ENCODE assay signal across 8 cellular contexts in the genomic region with DNA sequence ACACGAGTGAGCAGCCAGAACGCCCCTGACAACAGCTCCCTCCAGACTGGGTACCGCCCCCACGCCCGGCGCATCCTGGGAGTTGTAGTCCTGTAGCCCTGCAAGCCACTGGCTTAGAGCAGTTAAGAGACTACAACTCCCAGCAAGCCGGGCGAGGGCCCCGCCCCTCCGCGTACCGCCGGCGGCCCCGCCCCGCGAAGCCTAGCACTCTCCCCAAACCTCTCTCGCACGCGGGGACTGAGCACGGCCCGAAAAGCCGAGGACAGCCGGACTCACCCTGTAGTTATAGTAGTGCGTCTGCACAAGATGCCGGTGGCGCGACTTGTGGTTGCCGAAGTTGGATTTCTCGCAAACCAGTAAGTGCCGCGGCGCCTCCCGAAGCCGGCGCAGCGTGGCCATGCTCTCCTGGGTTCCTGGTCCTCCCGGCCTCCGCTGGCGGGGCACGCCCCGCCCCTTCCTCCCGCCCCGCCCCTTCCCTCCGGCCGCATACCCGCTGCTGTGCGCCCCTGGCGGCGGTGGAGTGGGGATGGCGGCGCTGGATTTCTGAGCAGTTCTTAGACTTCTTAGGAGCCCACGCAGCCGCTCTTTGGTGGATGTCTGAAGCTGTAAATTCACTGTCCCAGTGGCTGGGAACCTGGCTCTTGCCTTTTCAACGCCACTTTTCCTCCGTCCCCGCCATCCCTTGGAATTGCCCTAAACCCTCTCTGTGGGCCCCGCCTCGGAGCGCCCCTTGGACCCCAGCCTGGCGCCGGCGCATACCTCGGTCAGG. TPM values are rescaled to one million over a fixed set of nuclear protein-coding genes. Genes with fewer than 3 reads are reported as not detected.
DNase-seq lines count a peak whose midpoint lies in the region; ATAC-seq and TF ChIP-seq lines count a peak whose summit lies in the region.

A gene with protein sequence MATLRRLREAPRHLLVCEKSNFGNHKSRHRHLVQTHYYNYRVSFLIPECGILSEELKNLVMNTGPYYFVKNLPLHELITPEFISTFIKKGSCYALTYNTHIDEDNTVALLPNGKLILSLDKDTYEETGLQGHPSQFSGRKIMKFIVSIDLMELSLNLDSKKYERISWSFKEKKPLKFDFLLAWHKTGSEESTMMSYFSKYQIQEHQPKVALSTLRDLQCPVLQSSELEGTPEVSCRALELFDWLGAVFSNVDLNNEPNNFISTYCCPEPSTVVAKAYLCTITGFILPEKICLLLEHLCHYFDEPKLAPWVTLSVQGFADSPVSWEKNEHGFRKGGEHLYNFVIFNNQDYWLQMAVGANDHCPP (minus strand): TSS at position 434 of the 769 bp plus-strand sequence. CDS start 35 bp downstream, at position 399.

- ATAC-seq in GM19043 (IDR thresholded peaks at IDR 0.05; ENCODE audit: low read depth, unreplicated experiment) (peak; percentile 95), HG03378 (IDR thresholded peaks at IDR 0.05; ENCODE audit: unreplicated experiment) (peak; percentile 95)

- H3K4me3 Mint-ChIP-seq in chondrocyte (ENCODE audit: unreplicated experiment), result peak within 1 kb of the TSS; percentile 96

- H3K27me3 Mint-ChIP-seq in chondrocyte (ENCODE audit: low read depth), result no peaks in the 10 kb centered on the region

- H3K4me1 Mint-ChIP-seq in chondrocyte (ENCODE audit: low read depth), result peaks cover 12% of the 10 kb centered on the region

- no peaks in the 10 kb centered on the region for H3K9me3 Mint-ChIP-seq in chondrocyte (ENCODE audit: low read depth)

- TF ChIP-seq CTCF in chondrocyte (IDR thresholded peaks at IDR 0.05), result peak; percentile 92

- peak within 1 kb of the TSS; percentile 97 for H3K27ac Mint-ChIP-seq in chondrocyte (ENCODE audit: unreplicated experiment)

- H3K36me3 Mint-ChIP-seq in chondrocyte (ENCODE audit: low read depth), result peaks cover 5% of the 10 kb centered on the region

- DNase-seq in Ammon's horn (ENCODE audit: low spot score) (peak; percentile 97), NCI-H446 treated with DMSO at 0.1 percent for 48 hours (lab: John Stamatoyannopoulos, UW) (peak; percentile 96), chondrocyte (ENCODE audit: low spot score) (peak; percentile 99), kidney glomerular epithelial cell (lab: John Stamatoyannopoulos, UW) (peak; percentile 91)
- peak; percentile 96 to 97 for DNase-seq in activated CD4-positive, alpha-beta T cell treated with anti-CD3 and anti-CD28 coated beads for 24 hours (ENCODE audit: low read depth in 2 of 2)
- DNase-seq in stimulated activated CD4-positive, alpha-beta T cell treated with anti-CD3 and anti-CD28 coated beads, Interleukin-1b, Interleukin-23, amount 100 ng/mL, for 1 hour (ENCODE audit: low read depth in 2 of 2), result peak; percentile 95 to 99

RNA-seq across cellular contexts. Expression of the gene that starts here (rescaled TPM):
- total RNA-seq in chondrocyte, result 6.0 to 6.8 TPM (median 6.2 TPM) in 3 replicates

Comparison
In these comparisons a context has a peak if more than half of its experiments do, and no peak if none do; other contexts are left out.
1. Peak in every context shown above with its lines: DNase-seq and ATAC-seq.